Comparison of ENCODE assay signal across 18 cellular contexts in the genomic region with DNA sequence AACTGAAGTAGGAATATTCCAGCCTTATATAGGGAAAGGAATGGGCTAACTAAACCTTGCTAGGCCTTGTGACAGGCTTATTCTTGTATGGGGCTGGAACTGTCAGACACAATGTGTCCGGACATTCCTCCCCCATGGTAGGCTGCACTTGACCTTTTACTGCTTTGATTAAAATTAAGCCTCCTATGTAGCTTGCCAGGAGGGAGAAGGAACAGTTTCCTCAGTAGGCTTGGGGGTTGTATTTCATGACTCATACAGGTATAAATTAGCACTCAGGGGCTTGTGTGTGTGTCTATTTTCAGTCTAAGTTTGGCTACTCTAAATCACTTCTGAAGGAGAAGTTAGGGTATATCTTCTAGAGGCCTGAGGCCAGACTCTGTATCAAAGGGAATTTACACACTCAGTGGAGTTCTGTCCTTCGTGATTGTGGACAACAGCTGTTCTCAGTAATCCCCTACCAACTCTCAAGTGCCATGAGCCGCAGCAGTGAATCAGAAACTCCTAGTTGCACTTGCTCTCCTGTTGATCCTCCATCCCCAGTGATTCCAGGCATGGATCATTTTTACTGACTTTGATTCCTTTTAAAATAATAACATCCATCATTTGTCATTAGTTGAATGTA. TPM values are rescaled to one million over a fixed set of nuclear protein-coding genes. Genes with fewer than 3 reads are reported as not detected.
DNase-seq lines count a peak whose midpoint lies in the region; ATAC-seq and TF ChIP-seq lines count a peak whose summit lies in the region.
"Had no signal": no experiment of that assay in that cellular context is flagged by ENCODE, and none has a peak within 500 bp of the region (broad histone marks: within the 10 kb centered on the region; RNA-seq: fewer than 3 reads in every experiment).

No MANE protein-coding gene starts in this region.

- DNase-seq in LHCN-M2 (ENCODE audit: low read depth) (peak; percentile 66), endothelial cell (ENCODE audit: low spot score) (no peak), psoas muscle (no peak), LoVo (ENCODE audit: low spot score) (no peak), DMS 273 (lab: John Stamatoyannopoulos, UW; ENCODE audit: unreplicated experiment) (no peak)
- DNase-seq in stimulated activated naive CD4-positive, alpha-beta T cell (lab: John Stamatoyannopoulos, UW), result no peak
- DNase-seq: Calu3; CD8-positive, alpha-beta T cell; DMS53; NCI-H1105 treated with DMSO at 0.1 percent for 48 hours; NCI-H1694; NCI-H2081 treated with DMSO at 0.1 percent for 48 hours; NCI-H510A; PC-9 had no signal

- H3K36me3 ChIP-seq in BLaER1 (no peaks in the 10 kb centered on the region), psoas muscle (ENCODE audit: insufficient read depth in 1 of 2, low read depth in 1 of 2) (no peaks in the 10 kb centered on the region)
- H3K36me3 ChIP-seq: HAP-1 had no signal

- TF ChIP-seq CTCF in endothelial cell (IDR thresholded peaks at IDR 0.05; ENCODE audit: unreplicated experiment) (no peak), psoas muscle (IDR thresholded peaks at IDR 0.05) (no peak)

- WGBS in psoas muscle, 3 donors, result 22 to 32% (median 22%) methylated on average over 3 of the region's 3 CpGs

- H3K9me3 Mint-ChIP-seq in endothelial cell (ENCODE audit: unreplicated experiment), result peaks cover 9% of the 10 kb centered on the region
- H3K9me3 Mint-ChIP-seq: CD8-positive, alpha-beta T cell had no signal

- peaks cover 14% of the 10 kb centered on the region for H3K9me3 ChIP-seq in BLaER1
- no peaks in the 10 kb centered on the region for H3K9me3 ChIP-seq in psoas muscle
- H3K9me3 ChIP-seq: HAP-1, SJSA1 had no signal

- intact Hi-C loops in psoas muscle (cut with DNase I), result loop anchor here in 1 of 2 donors (10.0 kb wide), 1 partner anchor 158 kb away; no protein-coding TSS in a partner anchor

- peaks cover 24% of the 10 kb centered on the region for H3K36me3 Mint-ChIP-seq in endothelial cell (ENCODE audit: low read depth, unreplicated experiment)
- H3K36me3 Mint-ChIP-seq: CD8-positive, alpha-beta T cell had no signal

- H3K27me3 ChIP-seq in BLaER1 (no peaks in the 10 kb centered on the region), psoas muscle (ENCODE audit: insufficient read depth in 3 of 3, low read length in 2 of 3) (no peaks in the 10 kb centered on the region)
- H3K27me3 ChIP-seq: SJSA1 had no signal

- ATAC-seq in psoas muscle, result peak; percentile 80 to 96 (median 90)
- ATAC-seq: CD8-positive, alpha-beta T cell had no signal

- H3K4me1 ChIP-seq in BLaER1 (peaks cover 24% of the 10 kb centered on the region), psoas muscle (peaks cover 41% of the 10 kb centered on the region)
- H3K4me1 ChIP-seq: HAP-1, SJSA1 had no signal

- H4K20me1 ChIP-seq in BLaER1, result no peaks in the 10 kb centered on the region

- peak overlapping the region; percentile 49 for H3K4me2 ChIP-seq in BLaER1
- H3K4me2 ChIP-seq: PC-9 had no signal

- peak overlapping the region; percentile 92 for H3K27ac Mint-ChIP-seq in endothelial cell (ENCODE audit: unreplicated experiment)
- H3K27ac Mint-ChIP-seq: CD8-positive, alpha-beta T cell had no signal

- peaks cover 2% of the 10 kb centered on the region for H3K27me3 Mint-ChIP-seq in endothelial cell (ENCODE audit: unreplicated experiment)

- no peak overlapping the region for H3K9ac ChIP-seq in BLaER1

- H3K27ac ChIP-seq in BLaER1 (peak overlapping the region; percentile 56; the same call in 1 of the 2 replicates), psoas muscle (peak overlapping the region; percentile 82)
- H3K27ac ChIP-seq: PC-9, RWPE1, SJSA1 had no signal

- H3K4me3 ChIP-seq in BLaER1 (no peak overlapping the region), psoas muscle (no peak overlapping the region)
- H3K4me3 ChIP-seq: HAP-1, PC-9, SJSA1 had no signal

- peaks cover 17% of the 10 kb centered on the region for H3K4me1 Mint-ChIP-seq in endothelial cell (ENCODE audit: unreplicated experiment)

- H3K4me3 Mint-ChIP-seq in endothelial cell (ENCODE audit: unreplicated experiment), result no peak overlapping the region
- H3K4me3 Mint-ChIP-seq: CD8-positive, alpha-beta T cell had no signal

RNA-seq across cellular contexts. Expression of a gene that starts 16.4 kb away (rescaled TPM):
- total RNA-seq in LHCN-M2 (2014; rRNA removed) (1.6 and 2.6 TPM in 2 replicates), endothelial cell (ENCODE audit: unreplicated experiment) (27.8 TPM), psoas muscle (under 1 TPM in 3 of 4 donors, not detected in 1; 0.08 to 0.27 (median 0.21) TPM)
- 0.52 TPM for polyA plus RNA-seq in LHCN-M2 (2012)
- under 1 TPM; 0.01 to 0.04 (median 0.01) TPM for polyA plus RNA-seq in psoas muscle
- total RNA-seq: Calu3; CD8-positive, alpha-beta T cell had no signal
